13 cellular contexts compared by ENCODE assay signal in genomic region chr1:150650193-150650592, GRCh38. TPM values are rescaled to one million over a fixed set of nuclear protein-coding genes. Genes with fewer than 3 reads are reported as not detected.
DNase-seq lines count a peak whose midpoint lies in the region; ATAC-seq and TF ChIP-seq lines count a peak whose summit lies in the region.
"Had no signal": no experiment of that assay in that cellular context is flagged by ENCODE, and none has a peak within 500 bp of the region (broad histone marks: within the 10 kb centered on the region; RNA-seq: fewer than 3 reads in every experiment).

No MANE protein-coding gene starts in this region.

- no peak for DNase-seq in Right ventricle myocardium inferior (ENCODE audit: missing footprints)
- no peak for DNase-seq in right atrium auricular region (ENCODE audit: low spot score)
- peak; percentile 59 for DNase-seq in amniotic epithelial cell (ENCODE audit: low read depth)
- peak; percentile 15 for DNase-seq in iris pigment epithelial cell (ENCODE audit: low read depth)
- peak; percentile 65 for DNase-seq in ureter (ENCODE audit: low spot score)
- DNase-seq in cerebellar cortex (ENCODE audit: low spot score), result no peak
- no peak for DNase-seq in ACHN
- no peak for DNase-seq in C1 segment of cervical spinal cord (lab: John Stamatoyannopoulos, UW)
- DNase-seq: activated CD8-positive, alpha-beta memory T cell treated with anti-CD3 and anti-CD28 coated beads, Interleukin-2, amount 50 U/mL, for 4 hours; activated naive CD8-positive, alpha-beta T cell treated with anti-CD3 and anti-CD28 coated beads for 36 hours; NCI-H82; SHP77 treated with DMSO at 0.1 percent for 48 hours had no signal

- TF ChIP-seq CTCF in right atrium auricular region (IDR thresholded peaks at IDR 0.05), result no peak

- peak; percentile 89 for ATAC-seq in Right ventricle myocardium inferior

- intact Hi-C loops in Right ventricle myocardium inferior (cut with DNase I), result no loop called here

- in situ Hi-C loops in ACHN (cut with HindIII; ENCODE audit: low pct_ligation_motif_present, low pct_unique_long_range_greater_than_20kb, low sequenced_read_pairs), result no loop called here

- peaks cover 0 to 12% of the 10 kb centered on the region in 2 donors for H3K4me1 ChIP-seq in right atrium auricular region

- no peaks in the 10 kb centered on the region for H3K27me3 ChIP-seq in right atrium auricular region
- H3K27me3 ChIP-seq: esophagus muscularis mucosa had no signal

- no peak overlapping the region for H3K4me3 ChIP-seq in right atrium auricular region
- H3K4me3 ChIP-seq: esophagus muscularis mucosa had no signal

- H3K36me3 ChIP-seq in right atrium auricular region, result peaks cover 23% of the 10 kb centered on the region

- no peaks in the 10 kb centered on the region for H3K9me3 ChIP-seq in right atrium auricular region
- H3K9me3 ChIP-seq: esophagus muscularis mucosa had no signal

- H3K27ac ChIP-seq in right atrium auricular region, result no peak overlapping the region
- H3K27ac ChIP-seq: esophagus muscularis mucosa had no signal

RNA-seq across cellular contexts. Expression of gene ENSA, which starts 20.8 kb away (rescaled TPM):
- 131 TPM for total RNA-seq in Right ventricle myocardium inferior
- 100 to 1,000 TPM in 1 of 2 donors, 10 to 100 TPM in 1; 81.7 to 139 TPM for total RNA-seq in right atrium auricular region
- total RNA-seq in ureter, result 257 TPM

RNA-seq across cellular contexts. Expression of gene GOLPH3L, which starts 46.8 kb away (rescaled TPM):
- 16.5 TPM for total RNA-seq in Right ventricle myocardium inferior
- total RNA-seq in right atrium auricular region, result 10 to 100 TPM; 11.3 to 12.7 TPM
- total RNA-seq in ureter, result 52.6 TPM

Comparison
In these comparisons a context has a peak if more than half of its experiments do, and no peak if none do; other contexts are left out.
1. DNase-seq: peak in amniotic epithelial cell (single experiment), iris pigment epithelial cell (single experiment) and ureter (single experiment); none in Right ventricle myocardium inferior (single experiment), right atrium auricular region (single experiment), cerebellar cortex (single experiment), ACHN (single experiment) and C1 segment of cervical spinal cord (0 of 14).